15 cellular contexts compared by ENCODE assay signal in genomic region chr5:71651554-71651953, GRCh38.
DNase-seq lines count a peak whose midpoint lies in the region; ATAC-seq and TF ChIP-seq lines count a peak whose summit lies in the region.
"Had no signal": no experiment of that assay in that cellular context is flagged by ENCODE, and none has a peak within 500 bp of the region (broad histone marks: within the 10 kb centered on the region; RNA-seq: fewer than 3 reads in every experiment).

No MANE protein-coding gene starts in this region.

- H3K36me3 ChIP-seq in SK-N-MC (ENCODE audit: insufficient read depth, low read length), result no peaks in the 10 kb centered on the region; the same call in 1 of the 2 replicates
- peaks cover 26% of the 10 kb centered on the region; the same call in 1 of the 2 replicates for H3K36me3 ChIP-seq in GM23338 (ENCODE audit: insufficient read depth)

- H3K4me1 Mint-ChIP-seq in CD4-positive, alpha-beta T cell (ENCODE audit: low read depth), result peaks cover 12% of the 10 kb centered on the region
- H3K4me1 Mint-ChIP-seq in activated naive CD8-positive, alpha-beta T cell (ENCODE audit: low read depth), result peaks cover 13% of the 10 kb centered on the region
- H3K4me1 Mint-ChIP-seq in GM23338, result peaks cover 9% of the 10 kb centered on the region

- intact Hi-C loops in CD4-positive, alpha-beta T cell (cut with DNase I, micrococcal nuclease), result no loop called here

- no peak for TF ChIP-seq CTCF in CD4-positive, alpha-beta T cell (IDR thresholded peaks at IDR 0.05)
- TF ChIP-seq CTCF in GM23338 (conservative IDR thresholded peaks at IDR 0.05; ENCODE audit: low read depth in 2 of 2), result no peak

- H3K9me2 ChIP-seq in GM23338 (ENCODE audit: insufficient read depth), result no peaks in the 10 kb centered on the region
- H3K9me2 ChIP-seq: SK-N-SH had no signal

- H3K27ac Mint-ChIP-seq in CD4-positive, alpha-beta T cell, result peak overlapping the region; percentile 29
- H3K27ac Mint-ChIP-seq in activated naive CD8-positive, alpha-beta T cell, result peak overlapping the region; percentile 17
- no peak overlapping the region for H3K27ac Mint-ChIP-seq in GM23338
- H3K27ac Mint-ChIP-seq: mesothelial cell of epicardium had no signal

- CTCF ChIA-PET in CD4-positive, alpha-beta T cell (lab: Charles Lee), result no interaction called here

- H3K27me3 Mint-ChIP-seq in CD4-positive, alpha-beta T cell, result no peaks in the 10 kb centered on the region
- no peaks in the 10 kb centered on the region for H3K27me3 Mint-ChIP-seq in activated naive CD8-positive, alpha-beta T cell
- peaks cover 2% of the 10 kb centered on the region for H3K27me3 Mint-ChIP-seq in GM23338 (ENCODE audit: insufficient read depth, low read depth, poor library complexity)

- H3K27ac ChIP-seq in CD4-positive, alpha-beta T cell (ENCODE audit: low read depth, low read length), result no peak overlapping the region
- H3K27ac ChIP-seq in SK-N-MC, result 0 out of 2 replicates have a peak overlapping the region, but pooled peaks have one; percentile 33
- no peak overlapping the region for H3K27ac ChIP-seq in GM23338 (ENCODE audit: low read depth)
- H3K27ac ChIP-seq: testis had no signal

- H2AFZ ChIP-seq in GM23338, result no peak overlapping the region

- no peak overlapping the region for H3K4me2 ChIP-seq in GM23338
- H3K4me2 ChIP-seq: SK-N-SH had no signal

- H3K79me2 ChIP-seq in GM23338 (replicated peaks; ENCODE audit: insufficient read depth), result no peaks in the 10 kb centered on the region

- DNase-seq in CD4-positive, alpha-beta T cell, result no peak
- DNase-seq in SK-N-MC (ENCODE audit: low read depth, low spot score) (no peak), amniotic stem cell (lab: John Stamatoyannopoulos, UW) (no peak), AG08395 (ENCODE audit: low spot score) (no peak), GM23338 (ENCODE audit: low spot score) (no peak)
- peak; percentile 7 to 23 for DNase-seq in stimulated activated CD4-positive, alpha-beta T cell treated with anti-CD3 and anti-CD28 coated beads, Interleukin-2, amount 100 ng/mL, for 48 hours
- DNase-seq: DMS53, IMR-90, MV-4-11, NCI-H2107, NCI-H526, SK-N-SH, testis had no signal

- POLR2A ChIA-PET in CD4-positive, alpha-beta T cell (lab: Charles Lee), result no interaction called here

- H3K9ac ChIP-seq in SK-N-MC (ENCODE audit: insufficient read length), result no peak overlapping the region
- H3K9ac ChIP-seq: SK-N-SH had no signal

- no peaks in the 10 kb centered on the region for H3K27me3 ChIP-seq in CD4-positive, alpha-beta T cell (ENCODE audit: control insufficient read depth, insufficient read depth, low read length)
- no peaks in the 10 kb centered on the region for H3K27me3 ChIP-seq in GM23338 (ENCODE audit: insufficient read depth)
- H3K27me3 ChIP-seq: testis had no signal

- peaks cover 81% of the 10 kb centered on the region for H3K36me3 Mint-ChIP-seq in CD4-positive, alpha-beta T cell (ENCODE audit: low read depth)
- H3K36me3 Mint-ChIP-seq in activated naive CD8-positive, alpha-beta T cell, result peaks cover 33% of the 10 kb centered on the region
- peaks cover 70% of the 10 kb centered on the region for H3K36me3 Mint-ChIP-seq in GM23338 (ENCODE audit: low read depth)

- H4K20me1 ChIP-seq in GM23338 (replicated peaks; ENCODE audit: insufficient read depth), result no peaks in the 10 kb centered on the region; the same call in 1 of the 2 replicates

- no peak overlapping the region for H3K4me3 Mint-ChIP-seq in CD4-positive, alpha-beta T cell
- peak overlapping the region; percentile 8 for H3K4me3 Mint-ChIP-seq in activated naive CD8-positive, alpha-beta T cell
- H3K4me3 Mint-ChIP-seq in GM23338, result no peak overlapping the region
- H3K4me3 Mint-ChIP-seq: mesothelial cell of epicardium had no signal

- H3K4me3 ChIP-seq in SK-N-MC (no peak overlapping the region), GM23338 (no peak overlapping the region)
- H3K4me3 ChIP-seq: testis had no signal

- H3K9me3 Mint-ChIP-seq in CD4-positive, alpha-beta T cell, result no peaks in the 10 kb centered on the region
- no peaks in the 10 kb centered on the region for H3K9me3 Mint-ChIP-seq in activated naive CD8-positive, alpha-beta T cell (ENCODE audit: low read depth)
- no peaks in the 10 kb centered on the region for H3K9me3 Mint-ChIP-seq in GM23338
- H3K9me3 Mint-ChIP-seq: mesothelial cell of epicardium had no signal

- H3F3A ChIP-seq in GM23338 (replicated peaks; ENCODE audit: low read depth), result no peaks in the 10 kb centered on the region

- 0 out of 2 replicates have a peak, but pooled peaks cover 3% of the 10 kb centered on the region for H3K4me1 ChIP-seq in GM23338 (ENCODE audit: insufficient read depth)
- H3K4me1 ChIP-seq: testis had no signal

- H3K9me3 ChIP-seq in CD4-positive, alpha-beta T cell (ENCODE audit: control insufficient read depth, low read length), result no peaks in the 10 kb centered on the region
- no peaks in the 10 kb centered on the region for H3K9me3 ChIP-seq in SK-N-MC (ENCODE audit: low read depth, low read length)
- H3K9me3 ChIP-seq: SK-N-SH, testis had no signal

- ATAC-seq in CD4-positive, alpha-beta T cell (ENCODE audit: poor library complexity), result no peak
- no peak for ATAC-seq in GM23338

TF ChIP-seq in GM23338, 12 proteins besides CTCF, POLR2A, EP300 and RAD21 (continues in another document):
- TF ChIP-seq REST (IDR thresholded peaks at IDR 0.05; ENCODE audit: unreplicated experiment), result no peak

Comparison
In these comparisons a context has a peak if more than half of its experiments do, and no peak if none do; other contexts are left out.
1. DNase-seq: peak in stimulated activated CD4-positive, alpha-beta T cell treated with anti-CD3 and anti-CD28 coated beads, Interleukin-2, amount 100 ng/mL, for 48 hours (2 of 2); none in CD4-positive, alpha-beta T cell (0 of 10), SK-N-MC (single experiment), amniotic stem cell (single experiment), AG08395 (single experiment) and GM23338 (single experiment).